ENCODE assay signal across 27 cellular contexts in the genomic region with DNA sequence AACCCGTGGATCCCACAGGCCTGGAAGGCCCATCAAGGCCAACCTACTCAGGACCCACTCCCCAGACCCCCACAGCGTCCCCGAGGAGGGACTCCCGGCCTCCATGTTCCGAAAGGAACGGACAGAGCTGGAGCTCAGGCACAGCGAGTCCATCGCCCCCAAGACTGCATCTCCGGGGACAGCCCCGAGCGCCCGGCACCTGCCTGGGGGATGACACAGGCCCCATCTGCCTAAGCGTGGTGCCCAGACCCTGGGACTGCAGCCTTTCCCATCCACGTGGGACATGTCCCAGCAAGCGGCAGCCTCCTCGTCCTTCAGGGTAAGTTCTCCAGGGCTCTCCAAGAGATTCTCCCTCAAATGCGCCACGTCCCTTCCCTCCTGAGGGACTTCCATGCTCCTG. TPM values are rescaled to one million over a fixed set of nuclear protein-coding genes. Genes with fewer than 3 reads are reported as not detected.
"Had no signal": no experiment of that assay in that cellular context is flagged by ENCODE, and none has a peak within 500 bp of the region (broad histone marks: within the 10 kb centered on the region; RNA-seq: fewer than 3 reads in every experiment).

No MANE protein-coding gene starts in this region.

- H3K27me3 ChIP-seq: colonic mucosa had no signal

- DNase-seq: colonic mucosa; cortex of kidney; effector CD8-positive, alpha-beta T cell; effector memory CD8-positive, alpha-beta T cell; endodermal cell; erythroblast; esophagus squamous epithelium; foreskin fibroblast; foreskin melanocyte; gastrocnemius medialis; glutamatergic neuron; head of caudate nucleus; hippocampal formation; left cardiac atrium; left ventricle myocardium superior; lower lobe of right lung; mesenchymal stem cell; naive thymus-derived CD4-positive, alpha-beta T cell had no signal

- H3K4me3 ChIP-seq: colonic mucosa, esophagus squamous epithelium, gastrocnemius medialis, left lung, lower lobe of right lung had no signal

- H3K4me1 ChIP-seq: colonic mucosa, esophagus squamous epithelium, gastrocnemius medialis, left lung, lower lobe of right lung had no signal

- H3K36me3 ChIP-seq: colonic mucosa, esophagus squamous epithelium, gastrocnemius medialis, left lung, lower lobe of right lung had no signal

- H3K9me3 ChIP-seq: colonic mucosa, esophagus squamous epithelium, gastrocnemius medialis, lower lobe of right lung had no signal

- FAIRE-seq: endometrium, islet of Langerhans, keratinocyte had no signal

- ATAC-seq: effector memory CD8-positive, alpha-beta T cell; esophagus mucosa; gastrocnemius medialis; left cardiac atrium; left lung; left ventricle myocardium superior; lower lobe of right lung; naive thymus-derived CD4-positive, alpha-beta T cell had no signal

- H3K27ac ChIP-seq: colonic mucosa, epithelial cell of prostate, esophagus squamous epithelium, gastrocnemius medialis, left lung, lower lobe of right lung had no signal

RNA-seq across cellular contexts. Expression of a gene that starts 12.1 kb away (rescaled TPM):
- total RNA-seq: dermis microvascular lymphatic vessel endothelial cell; glomerular endothelial cell; lung microvascular endothelial cell; naive thymus-derived CD4-positive, alpha-beta T cell had no signal
- polyA plus RNA-seq: keratinocyte; naive thymus-derived CD4-positive, alpha-beta T cell had no signal
